In genomic region chr20:58692579-58693225, GRCh38 we compare ENCODE assay signal across 7 cellular contexts.
A peak's percentile ranks its signal among the peaks of the same experiment; 100 is the strongest.
DNase-seq lines count a peak whose midpoint lies in the region; ATAC-seq lines count a peak whose summit lies in the region.

TSS of gene NPEPL1 (plus strand) at chr20:58692800. CDS start at chr20:58692901, 101 bp downstream.

- H3K9me3 ChIP-seq in muscle layer of duodenum (ENCODE audit: control insufficient read depth in 1 of 2, low read length in 2 of 2): no peaks in the 10 kb centered on the region

- H3K27me3 ChIP-seq in muscle layer of duodenum (ENCODE audit: low read depth, low read length): no peaks in the 10 kb centered on the region

- H3K27ac ChIP-seq in epithelial cell of prostate (peak within 1 kb of the TSS; percentile 32), muscle layer of duodenum (ENCODE audit: low read length) (peak within 1 kb of the TSS; percentile 81)

- peaks cover 18 to 27% of the 10 kb centered on the region in 2 donors for H3K36me3 ChIP-seq in muscle layer of duodenum (ENCODE audit: control insufficient read depth in 1 of 2, insufficient read depth in 2 of 2, low read length in 2 of 2)

- peak within 1 kb of the TSS; percentile 48 to 60 for H3K4me3 ChIP-seq in muscle layer of duodenum (ENCODE audit: low read depth in 1 of 2, low read length in 2 of 2)

- ATAC-seq in GM18511 (IDR thresholded peaks at IDR 0.05; ENCODE audit: unreplicated experiment) (peak; percentile 91), HG02884 (IDR thresholded peaks at IDR 0.05; ENCODE audit: unreplicated experiment) (peak; percentile 84)

- DNase-seq in NCI-H510A treated with DMSO at 0.1 percent for 48 hours (lab: John Stamatoyannopoulos, UW): peak; percentile 21
- peak; percentile 51 for DNase-seq in activated T-cell treated with anti-CD3 and anti-CD28 coated beads for 1 hour (ENCODE audit: low read depth)
- no peak for DNase-seq in epithelial cell of prostate (ENCODE audit: low read depth, low spot score)
- peak; percentile 12 to 52 (median 46) for DNase-seq in stimulated activated naive CD4-positive, alpha-beta T cell (lab: John Stamatoyannopoulos, UW)

- H3K4me1 ChIP-seq in muscle layer of duodenum (ENCODE audit: control insufficient read depth in 1 of 2, insufficient read depth in 2 of 2, low read length in 2 of 2): peaks cover 10 to 30% of the 10 kb centered on the region in 2 donors
